24 cellular contexts compared by ENCODE assay signal in the genomic region with DNA sequence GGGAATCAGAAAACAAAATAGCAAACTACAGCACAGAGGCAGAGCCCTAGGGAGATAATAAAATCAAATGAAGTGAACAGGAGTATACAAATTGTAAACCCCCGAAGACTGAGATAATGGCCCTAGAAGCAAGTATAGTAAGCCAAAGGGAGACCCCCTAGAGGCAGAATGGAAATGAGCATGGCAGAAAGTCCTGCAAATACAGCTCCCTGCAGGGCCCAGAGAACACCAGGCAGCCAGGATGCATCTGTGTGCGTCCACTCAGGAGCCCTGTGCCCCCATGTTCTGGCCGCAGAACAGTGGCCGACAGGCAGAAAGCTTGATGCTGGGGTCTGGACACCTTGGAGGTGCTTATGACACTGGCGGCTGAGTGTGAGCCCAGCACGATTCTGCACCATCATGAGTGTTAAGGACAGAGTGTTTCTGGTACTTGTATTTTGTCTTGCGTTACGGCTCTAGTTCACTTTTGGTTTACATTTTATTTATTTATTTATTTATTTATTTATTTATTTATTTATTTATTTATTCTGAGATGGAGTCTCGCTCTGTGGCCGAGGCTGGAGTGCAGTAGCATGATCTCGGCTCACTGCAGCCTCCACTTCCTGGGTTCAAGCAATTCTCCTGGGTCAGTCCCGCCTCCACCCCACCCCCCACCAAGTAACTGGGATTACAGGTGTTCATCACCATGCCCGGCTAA. TPM values are rescaled to one million over a fixed set of nuclear protein-coding genes. Genes with fewer than 3 reads are reported as not detected.
DNase-seq lines count a peak whose midpoint lies in the region; TF ChIP-seq lines count a peak whose summit lies in the region.
"Had no signal": no experiment of that assay in that cellular context is flagged by ENCODE, and none has a peak within 500 bp of the region (broad histone marks: within the 10 kb centered on the region; RNA-seq: fewer than 3 reads in every experiment).

No MANE protein-coding gene starts in this region.

- H3K27me3 ChIP-seq in Loucy (ENCODE audit: insufficient read depth, low read length, poor library complexity, severe bottlenecking) = no peaks in the 10 kb centered on the region
- H3K27me3 ChIP-seq: stomach, tibial artery had no signal

- H3K36me3 ChIP-seq in Loucy (ENCODE audit: insufficient read depth, low read length) = peaks cover 3% of the 10 kb centered on the region; the same call in 1 of the 2 replicates
- H3K36me3 ChIP-seq: esophagus squamous epithelium, SJCRH30, tibial artery had no signal

- H3K27me3 Mint-ChIP-seq in endothelial cell (ENCODE audit: unreplicated experiment) (peaks cover 3% of the 10 kb centered on the region), progenitor cell of endocrine pancreas (peaks cover 10% of the 10 kb centered on the region)
- H3K27me3 Mint-ChIP-seq: activated CD4-positive, alpha-beta T cell treated with anti-CD3 and anti-CD28 coated beads, Interleukin-2, amount 10 ng/mL, durations not matched to agents 7 days and 5 days had no signal

- H3K9me3 ChIP-seq in Loucy (ENCODE audit: insufficient read depth, low read depth, low read length) = no peaks in the 10 kb centered on the region; the same call in 1 of the 2 replicates
- H3K9me3 ChIP-seq: esophagus squamous epithelium, SJCRH30, stomach, tibial artery had no signal

- DNase-seq in NCI-H82 (lab: John Stamatoyannopoulos, UW) (peak; percentile 3), NCI-H82 treated with DMSO at 0.1 percent for 48 hours (lab: John Stamatoyannopoulos, UW; ENCODE audit: unreplicated experiment) (no peak), endothelial cell (ENCODE audit: low spot score) (no peak), progenitor cell of endocrine pancreas (ENCODE audit: low spot score, unreplicated experiment) (no peak), DMS153 (lab: John Stamatoyannopoulos, UW) (no peak), DMS 273 treated with DMSO at 0.1 percent for 48 hours (lab: John Stamatoyannopoulos, UW) (no peak), SKM-1 (lab: John Stamatoyannopoulos, UW; ENCODE audit: unreplicated experiment) (no peak)
- DNase-seq: activated CD4-positive, alpha-beta T cell treated with anti-CD3 and anti-CD28 coated beads, Interleukin-2, amount 10 ng/mL, durations not matched to agents 7 days and 5 days; activated naive CD4-positive, alpha-beta T cell treated with anti-CD3 and anti-CD28 coated beads, Interleukin-2, amount 10 ng/mL, durations not matched to agents 7 days and 5 days; AML-193; CD8-positive, alpha-beta T cell; esophagus squamous epithelium; GDM1; HFFc6; hypothalamus; NCI-H510A; SJCRH30; stomach; T-helper 2 cell; tibial artery had no signal

- H3K79me2 ChIP-seq in Loucy (ENCODE audit: insufficient read depth, low read length) = no peaks in the 10 kb centered on the region

- no peaks in the 10 kb centered on the region for H4K20me1 ChIP-seq in Loucy (ENCODE audit: insufficient read depth, low read length, poor library complexity, severe bottlenecking)

- H2AFZ ChIP-seq in Loucy (ENCODE audit: low read length) = no peak overlapping the region

- no peak overlapping the region for H3K4me3 Mint-ChIP-seq in endothelial cell (ENCODE audit: unreplicated experiment)
- no peak overlapping the region for H3K4me3 Mint-ChIP-seq in progenitor cell of endocrine pancreas (ENCODE audit: low read depth)
- H3K4me3 Mint-ChIP-seq: activated CD4-positive, alpha-beta T cell treated with anti-CD3 and anti-CD28 coated beads, Interleukin-2, amount 10 ng/mL, durations not matched to agents 7 days and 5 days; activated naive CD4-positive, alpha-beta T cell treated with anti-CD3 and anti-CD28 coated beads, Interleukin-2, amount 10 ng/mL, durations not matched to agents 7 days and 5 days; activated T-helper 1 cell treated with anti-CD3 and anti-CD28 coated beads, Interleukin-12 subunit alpha, Interleukin-12 subunit beta, Interleukin-2, Interleukin-4 antibody, amounts not matched to agents 30 ng/mL and 10 ng/mL and 1 ng/mL, durations not matched to agents 14 hours and 24 hours and 36 hours; CD8-positive, alpha-beta T cell; HFFc6; neural crest cell had no signal

- no peak overlapping the region for H3K4me3 ChIP-seq in Loucy (ENCODE audit: low read length, poor library complexity, severe bottlenecking)
- H3K4me3 ChIP-seq: coronary artery, esophagus squamous epithelium, SJCRH30, stomach, tibial artery had no signal

- 0 out of 2 replicates have a peak, but pooled peaks cover 4% of the 10 kb centered on the region for H3F3A ChIP-seq in Loucy (ENCODE audit: low read depth)

- H3K4me2 ChIP-seq in Loucy (ENCODE audit: low read depth, low read length, poor library complexity, severe bottlenecking) = no peak overlapping the region

- H3K36me3 Mint-ChIP-seq in endothelial cell (ENCODE audit: low read depth, unreplicated experiment) (peaks cover 4% of the 10 kb centered on the region), progenitor cell of endocrine pancreas (ENCODE audit: insufficient read depth) (no peaks in the 10 kb centered on the region)
- H3K36me3 Mint-ChIP-seq: activated naive CD4-positive, alpha-beta T cell treated with anti-CD3 and anti-CD28 coated beads, Interleukin-2, amount 10 ng/mL, durations not matched to agents 7 days and 5 days; CD8-positive, alpha-beta T cell had no signal

- TF ChIP-seq CTCF in Loucy (conservative IDR thresholded peaks at IDR 0.05; ENCODE audit: low read length) (peak; percentile 44), endothelial cell (IDR thresholded peaks at IDR 0.05; ENCODE audit: unreplicated experiment) (peak; percentile 10), progenitor cell of endocrine pancreas (IDR thresholded peaks at IDR 0.05; ENCODE audit: unreplicated experiment) (peak; percentile 20)

- H3K9me3 Mint-ChIP-seq in endothelial cell (ENCODE audit: unreplicated experiment) (no peaks in the 10 kb centered on the region), progenitor cell of endocrine pancreas (ENCODE audit: low read depth) (no peaks in the 10 kb centered on the region)
- H3K9me3 Mint-ChIP-seq: activated CD4-positive, alpha-beta T cell treated with anti-CD3 and anti-CD28 coated beads, Interleukin-2, amount 10 ng/mL, durations not matched to agents 7 days and 5 days; activated naive CD4-positive, alpha-beta T cell treated with anti-CD3 and anti-CD28 coated beads, Interleukin-2, amount 10 ng/mL, durations not matched to agents 7 days and 5 days; activated T-helper 1 cell treated with anti-CD3 and anti-CD28 coated beads, Interleukin-12 subunit alpha, Interleukin-12 subunit beta, Interleukin-2, Interleukin-4 antibody, amounts not matched to agents 30 ng/mL and 10 ng/mL and 1 ng/mL, durations not matched to agents 14 hours and 24 hours and 36 hours; CD8-positive, alpha-beta T cell; HFFc6; neural crest cell had no signal

- H3K27ac Mint-ChIP-seq in endothelial cell (ENCODE audit: unreplicated experiment) (no peak overlapping the region), progenitor cell of endocrine pancreas (no peak overlapping the region)
- H3K27ac Mint-ChIP-seq: activated naive CD4-positive, alpha-beta T cell treated with anti-CD3 and anti-CD28 coated beads, Interleukin-2, amount 10 ng/mL, durations not matched to agents 7 days and 5 days; activated T-helper 1 cell treated with anti-CD3 and anti-CD28 coated beads, Interleukin-12 subunit alpha, Interleukin-12 subunit beta, Interleukin-2, Interleukin-4 antibody, amounts not matched to agents 30 ng/mL and 10 ng/mL and 1 ng/mL, durations not matched to agents 14 hours and 24 hours and 36 hours; CD8-positive, alpha-beta T cell; HFFc6 had no signal

- H3K4me1 ChIP-seq in Loucy (ENCODE audit: insufficient read depth, low read length, poor library complexity, severe bottlenecking) = peaks cover 54% of the 10 kb centered on the region
- H3K4me1 ChIP-seq: SJCRH30 had no signal

- H3K4me1 Mint-ChIP-seq in endothelial cell (ENCODE audit: unreplicated experiment) (peaks cover 42% of the 10 kb centered on the region), progenitor cell of endocrine pancreas (ENCODE audit: low read depth) (peaks cover 4% of the 10 kb centered on the region)

- no peaks in the 10 kb centered on the region for H3K9me2 ChIP-seq in Loucy (replicated peaks; ENCODE audit: low read depth, low read length)

- H3K9ac ChIP-seq in Loucy (ENCODE audit: low read depth, low read length, poor library complexity, severe bottlenecking) = no peak overlapping the region

RNA-seq across cellular contexts. Expression of a gene that starts 48.7 kb away (rescaled TPM):
- total RNA-seq in endothelial cell (ENCODE audit: unreplicated experiment) (8.5 TPM), progenitor cell of endocrine pancreas (8.5 and 8.7 TPM in 2 replicates)
